ENCODE assay signal across 19 cellular contexts in the genomic region with DNA sequence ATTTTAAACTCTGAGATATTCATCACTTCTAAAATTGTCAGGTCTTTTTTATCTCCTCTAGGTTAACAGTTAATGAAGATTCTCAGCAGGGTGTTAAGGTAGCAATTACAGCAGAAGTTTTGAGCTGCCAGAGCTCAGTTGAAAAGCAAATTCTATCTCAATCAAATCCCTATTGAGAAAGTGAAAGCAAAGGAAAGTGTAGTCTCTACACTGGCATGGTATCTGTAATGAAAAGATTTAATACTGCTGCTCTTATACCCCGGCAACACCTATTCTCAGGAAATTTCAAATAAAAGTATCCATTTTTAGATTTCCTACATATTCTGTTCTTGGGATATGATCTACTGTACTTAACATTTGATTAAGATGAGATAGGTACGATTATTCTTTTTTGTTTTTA.
DNase-seq lines count a peak whose midpoint lies in the region; ATAC-seq and TF ChIP-seq lines count a peak whose summit lies in the region.
"Had no signal": no experiment of that assay in that cellular context is flagged by ENCODE, and none has a peak within 500 bp of the region (broad histone marks: within the 10 kb centered on the region; RNA-seq: fewer than 3 reads in every experiment).

No MANE protein-coding gene starts in this region.

- no peaks in the 10 kb centered on the region for H3K9me2 ChIP-seq in SK-N-SH

- no peak for TF ChIP-seq RAD21 in SK-N-SH (IDR thresholded peaks at IDR 0.05; ENCODE audit: low read length)

- WGBS in SK-N-SH (ENCODE audit: low lambda C conversion rate), result 72% methylated on average over 2 of the region's 2 CpGs

- H3K4me1 ChIP-seq in SK-N-SH (ENCODE audit: control insufficient read depth in 1 of 2, insufficient read depth in 2 of 2, low read depth in 1 of 2, low read length in 1 of 2) (no peaks in the 10 kb centered on the region), adipocyte (ENCODE audit: control insufficient read depth, insufficient read depth, low read length) (no peaks in the 10 kb centered on the region)
- H3K4me1 ChIP-seq: transverse colon had no signal

- POLR2A ChIA-PET in SK-N-SH (lab: Yijun Ruan, JAX), result no interaction called here

- CTCF ChIA-PET in SK-N-SH (lab: Yijun Ruan, JAX), result interaction anchor here (1.0 kb wide), 1 partner anchor 44 kb away, joined by 3 read pairs; no protein-coding TSS in a partner anchor

- H4K20me1 ChIP-seq in SK-N-SH (ENCODE audit: insufficient read depth), result no peaks in the 10 kb centered on the region

- H3K79me2 ChIP-seq in SK-N-SH (ENCODE audit: insufficient read depth), result no peaks in the 10 kb centered on the region

- H3K27ac ChIP-seq in SK-N-SH (ENCODE audit: low read depth in 2 of 2, low read length in 1 of 2), result no peak overlapping the region
- H3K27ac ChIP-seq: SK-N-MC, transverse colon, WERI-Rb-1 had no signal

- H3K9me3 ChIP-seq in SK-N-SH (no peaks in the 10 kb centered on the region), adipocyte (ENCODE audit: control insufficient read depth, low read length) (no peaks in the 10 kb centered on the region)
- H3K9me3 ChIP-seq: transverse colon had no signal

- H3K36me3 ChIP-seq in SK-N-SH (replicated peaks in 1 of 2; ENCODE audit: control insufficient read depth in 1 of 2, insufficient read depth in 2 of 2, low read length in 1 of 2), result no peaks in the 10 kb centered on the region
- H3K36me3 ChIP-seq in adipocyte (ENCODE audit: control insufficient read depth, insufficient read depth, low read length, severe bottlenecking), result no peaks in the 10 kb centered on the region
- H3K36me3 ChIP-seq: transverse colon, WERI-Rb-1 had no signal

- no peak for TF ChIP-seq CTCF in SK-N-SH (IDR thresholded peaks at IDR 0.05)

- no peak overlapping the region for H2AFZ ChIP-seq in SK-N-SH (ENCODE audit: low read depth)

- ATAC-seq in SK-N-SH treated with all-trans-retinoic acid at 6 μM for 48 hours, result peak; percentile 60; the same call in 2 of the 3 replicates
- ATAC-seq: activated naive CD4-positive, alpha-beta T cell treated with anti-CD3 and anti-CD28 coated beads, Interleukin-2, amount 50 U/mL, for 72 hours; CD8-positive, alpha-beta T cell had no signal

- no peaks in the 10 kb centered on the region for H3F3A ChIP-seq in SK-N-SH (replicated peaks; ENCODE audit: insufficient read depth)

- no peak overlapping the region for H3K4me2 ChIP-seq in SK-N-SH

- no peak for DNase-seq in SK-N-SH
- DNase-seq in NCI-H748 treated with DMSO at 0.1 percent for 48 hours (lab: John Stamatoyannopoulos, UW), result peak; percentile 38
- peak; percentile 4 for DNase-seq in adipocyte (ENCODE audit: low read depth)
- DNase-seq in NCI-H187 treated with DMSO at 0.1 percent for 48 hours (lab: John Stamatoyannopoulos, UW), result no peak
- DNase-seq in cortex of kidney (lab: John Stamatoyannopoulos, UW), result no peak
- DNase-seq in NCI-H1048 (lab: John Stamatoyannopoulos, UW), result no peak
- DNase-seq in iPS-NIHi11 (ENCODE audit: low spot score), result no peak
- DNase-seq: 8988T; activated CD4-positive, alpha-beta T cell treated with anti-CD3 and anti-CD28 coated beads, Interleukin-2, amount 50 U/mL, for 1 hour; aorta; CD8-positive, alpha-beta T cell; central memory CD4-positive, alpha-beta T cell; H9; NCI-H1417; transverse colon; WERI-Rb-1 had no signal

- H3K9ac ChIP-seq in SK-N-SH, result no peak overlapping the region
- H3K9ac ChIP-seq in adipocyte (ENCODE audit: low read length), result no peak overlapping the region

- H3K4me3 ChIP-seq in SK-N-SH (ENCODE audit: low read depth in 2 of 2, low read length in 1 of 2), result no peak overlapping the region
- no peak overlapping the region for H3K4me3 ChIP-seq in adipocyte (ENCODE audit: low read length)
- H3K4me3 ChIP-seq: SK-N-MC, transverse colon had no signal

- TF ChIP-seq EP300 in SK-N-SH (IDR thresholded peaks at IDR 0.05; ENCODE audit: borderline replicate concordance in 1 of 2, low read depth in 1 of 2, low read length in 1 of 2), result no peak

- H3K27me3 ChIP-seq in SK-N-SH (ENCODE audit: insufficient read depth), result no peaks in the 10 kb centered on the region
- H3K27me3 ChIP-seq in adipocyte (replicated peaks; ENCODE audit: control insufficient read depth, insufficient read depth, low read length), result no peaks in the 10 kb centered on the region
- H3K27me3 ChIP-seq: transverse colon had no signal

TF ChIP-seq in SK-N-SH treated with all-trans-retinoic acid at 6 μM for 48 hours, 23 proteins besides CTCF, POLR2A, EP300 and RAD21 (continues in another document):
- TF ChIP-seq OSR1 (CRISPR knock-in tag; IDR thresholded peaks at IDR 0.05), result no peak
- no peak for TF ChIP-seq ZFP30 (CRISPR knock-in tag; IDR thresholded peaks at IDR 0.05)
- TF ChIP-seq, protein P1, sequence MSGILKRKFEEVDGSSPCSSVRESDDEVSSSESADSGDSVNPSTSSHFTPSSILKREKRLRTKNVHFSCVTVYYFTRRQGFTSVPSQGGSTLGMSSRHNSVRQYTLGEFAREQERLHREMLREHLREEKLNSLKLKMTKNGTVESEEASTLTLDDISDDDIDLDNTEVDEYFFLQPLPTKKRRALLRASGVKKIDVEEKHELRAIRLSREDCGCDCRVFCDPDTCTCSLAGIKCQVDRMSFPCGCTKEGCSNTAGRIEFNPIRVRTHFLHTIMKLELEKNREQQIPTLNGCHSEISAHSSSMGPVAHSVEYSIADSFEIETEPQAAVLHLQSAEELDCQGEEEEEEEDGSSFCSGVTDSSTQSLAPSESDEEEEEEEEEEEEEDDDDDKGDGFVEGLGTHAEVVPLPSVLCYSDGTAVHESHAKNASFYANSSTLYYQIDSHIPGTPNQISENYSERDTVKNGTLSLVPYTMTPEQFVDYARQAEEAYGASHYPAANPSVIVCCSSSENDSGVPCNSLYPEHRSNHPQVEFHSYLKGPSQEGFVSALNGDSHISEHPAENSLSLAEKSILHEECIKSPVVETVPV (CRISPR knock-in tag; IDR thresholded peaks at IDR 0.05), result no peak
- TF ChIP-seq ZNF8 (CRISPR knock-in tag; IDR thresholded peaks at IDR 0.05), result no peak
- TF ChIP-seq, protein P2, sequence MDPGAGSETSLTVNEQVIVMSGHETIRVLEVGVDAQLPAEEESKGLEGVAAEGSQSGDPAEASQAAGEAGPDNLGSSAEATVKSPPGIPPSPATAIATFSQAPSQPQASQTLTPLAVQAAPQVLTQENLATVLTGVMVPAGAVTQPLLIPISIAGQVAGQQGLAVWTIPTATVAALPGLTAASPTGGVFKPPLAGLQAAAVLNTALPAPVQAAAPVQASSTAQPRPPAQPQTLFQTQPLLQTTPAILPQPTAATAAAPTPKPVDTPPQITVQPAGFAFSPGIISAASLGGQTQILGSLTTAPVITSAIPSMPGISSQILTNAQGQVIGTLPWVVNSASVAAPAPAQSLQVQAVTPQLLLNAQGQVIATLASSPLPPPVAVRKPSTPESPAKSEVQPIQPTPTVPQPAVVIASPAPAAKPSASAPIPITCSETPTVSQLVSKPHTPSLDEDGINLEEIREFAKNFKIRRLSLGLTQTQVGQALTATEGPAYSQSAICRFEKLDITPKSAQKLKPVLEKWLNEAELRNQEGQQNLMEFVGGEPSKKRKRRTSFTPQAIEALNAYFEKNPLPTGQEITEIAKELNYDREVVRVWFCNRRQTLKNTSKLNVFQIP (CRISPR knock-in tag; IDR thresholded peaks at IDR 0.05; ENCODE audit: borderline replicate concordance, low read depth), result no peak
- TF ChIP-seq TOX (CRISPR knock-in tag; IDR thresholded peaks at IDR 0.05; ENCODE audit: borderline replicate concordance), result no peak

TF ChIP-seq in SK-N-SH, 30 proteins besides CTCF, POLR2A, EP300 and RAD21:
- no peak for TF ChIP-seq ELF1 (IDR thresholded peaks at IDR 0.05)
TF ChIP-seq in SK-N-SH: peak in this region for 0.

Comparison
In these comparisons a context has a peak if more than half of its experiments do, and no peak if none do; other contexts are left out.
1. DNase-seq: peak in NCI-H748 treated with DMSO at 0.1 percent for 48 hours (single experiment) and adipocyte (single experiment); none in SK-N-SH (single experiment), NCI-H187 treated with DMSO at 0.1 percent for 48 hours (single experiment), cortex of kidney (single experiment), NCI-H1048 (single experiment) and iPS-NIHi11 (single experiment).